15 cellular contexts compared by ENCODE assay signal in genomic region chr9:95058795-95059386, GRCh38.
DNase-seq lines count a peak whose midpoint lies in the region; ATAC-seq and TF ChIP-seq lines count a peak whose summit lies in the region.
"Had no signal": no experiment of that assay in that cellular context is flagged by ENCODE, and none has a peak within 500 bp of the region (broad histone marks: within the 10 kb centered on the region; RNA-seq: fewer than 3 reads in every experiment).

No MANE protein-coding gene starts in this region.

- no peak overlapping the region for H2AFZ ChIP-seq in fibroblast of lung (ENCODE audit: low read length)

- CTCF ChIA-PET in RWPE1 (lab: Yijun Ruan, JAX), result no interaction called here

- DNase-seq in AG09309 (ENCODE audit: low read depth), result peak; percentile 23
- no peak for DNase-seq in RWPE1 (ENCODE audit: low spot score)
- DNase-seq in fibroblast of lung (ENCODE audit: low read depth in 2 of 2), result peak; percentile 60 to 67
- DNase-seq in sciatic nerve (ENCODE audit: low spot score), result no peak
- no peak for DNase-seq in amniotic stem cell (lab: John Stamatoyannopoulos, UW)
- no peak for DNase-seq in amygdala (lab: John Stamatoyannopoulos, UW)
- no peak for DNase-seq in adrenal gland
- no peak for DNase-seq in activated CD4-positive, alpha-beta T cell treated with anti-CD3 and anti-CD28 coated beads for 48 hours
- DNase-seq: activated CD8-positive, alpha-beta memory T cell treated with anti-CD3 and anti-CD28 coated beads for 24 hours; activated naive CD8-positive, alpha-beta T cell treated with anti-CD3 and anti-CD28 coated beads for 36 hours; NCI-H1417 treated with DMSO at 0.1 percent for 48 hours; stimulated activated CD4-positive, alpha-beta T cell treated with anti-CD3 and anti-CD28 coated beads, Interleukin-4, amount 100 ng/mL, for 24 hours; T-helper 2 cell had no signal

- H3K9me3 ChIP-seq in fibroblast of lung (ENCODE audit: control insufficient read depth, insufficient read depth, low read depth, low read length) (no peaks in the 10 kb centered on the region), adrenal gland (replicated peaks in 1 of 3) (no peaks in the 10 kb centered on the region)
- H3K9me3 ChIP-seq: BLaER1 treated with 17β-estradiol and CSF1 and Interleukin-3, amounts not matched to agents 10 nM and 100 nM; neutrophil had no signal

- no peak overlapping the region for H3K4me3 ChIP-seq in AG09309 (ENCODE audit: control insufficient read depth, low read depth, low read length)
- peak overlapping the region in 1 of 4 experiments; percentile 18 for H3K4me3 ChIP-seq in fibroblast of lung (replicated peaks in 1 of 4; ENCODE audit: control extremely low read depth in 1 of 4, insufficient read depth in 1 of 4, low read depth in 3 of 4, low read length in 4 of 4)
- no peak overlapping the region for H3K4me3 ChIP-seq in adrenal gland
- H3K4me3 ChIP-seq: BLaER1 treated with 17β-estradiol and CSF1 and Interleukin-3, amounts not matched to agents 10 nM and 100 nM had no signal

- H3K27me3 ChIP-seq in fibroblast of lung (ENCODE audit: control insufficient read depth, insufficient read depth, low read length), result no peaks in the 10 kb centered on the region
- H3K27me3 ChIP-seq in adrenal gland, result no peaks in the 10 kb centered on the region
- H3K27me3 ChIP-seq: BLaER1 treated with 17β-estradiol and CSF1 and Interleukin-3, amounts not matched to agents 10 nM and 100 nM; neutrophil had no signal

- intact Hi-C loops in sciatic nerve (cut with DNase I) (no loop called here), adrenal gland (cut with DNase I) (no loop called here)

- H3K27ac ChIP-seq in RWPE1 (peak overlapping the region; percentile 60), fibroblast of lung (ENCODE audit: insufficient read depth, low read length) (peak overlapping the region; percentile 46), adrenal gland (peak overlapping the region in 2 of 5 donors; percentile 27 to 51)
- H3K27ac ChIP-seq: BLaER1 treated with 17β-estradiol and CSF1 and Interleukin-3, amounts not matched to agents 10 nM and 100 nM; neutrophil had no signal

- TF ChIP-seq CTCF in AG09309 (IDR thresholded peaks at IDR 0.05; ENCODE audit: control insufficient read depth, insufficient read depth, low read depth, low read length, missing control alignments) (no peak), RWPE1 (conservative IDR thresholded peaks at IDR 0.05; ENCODE audit: low read depth) (no peak), fibroblast of lung (conservative IDR thresholded peaks at IDR 0.05 in 1 of 2, IDR thresholded peaks at IDR 0.05 in 1 of 2; ENCODE audit: low read depth in 1 of 2, low read length in 2 of 2) (no peak), adrenal gland (IDR thresholded peaks at IDR 0.05) (no peak)

- H3K36me3 ChIP-seq in fibroblast of lung (ENCODE audit: control insufficient read depth, insufficient read depth, low read length) (peaks cover 13% of the 10 kb centered on the region), adrenal gland (replicated peaks in 1 of 2) (peaks cover 0 to 33% of the 10 kb centered on the region in 2 donors)
- H3K36me3 ChIP-seq: neutrophil had no signal

- POLR2A ChIA-PET in RWPE1 (lab: Yijun Ruan, JAX; ENCODE audit: low non-redundant PET), result no interaction called here

- H3K79me2 ChIP-seq in fibroblast of lung (ENCODE audit: control insufficient read depth, insufficient read depth, low read length), result peaks cover 95% of the 10 kb centered on the region

- H3K4me1 ChIP-seq in fibroblast of lung (ENCODE audit: control insufficient read depth, extremely low read depth, insufficient read depth, low read length) (peaks cover 31% of the 10 kb centered on the region), adrenal gland (replicated peaks in 1 of 2) (peaks cover 22 to 71% of the 10 kb centered on the region in 2 donors)

- no peak for TF ChIP-seq POLR2A in adrenal gland (IDR thresholded peaks at IDR 0.05)

- no peaks in the 10 kb centered on the region for H4K20me1 ChIP-seq in fibroblast of lung (ENCODE audit: control insufficient read depth, extremely low read depth, insufficient read depth, low read length)

- H3K9ac ChIP-seq in fibroblast of lung (ENCODE audit: insufficient read depth, low read length), result no peak overlapping the region
- H3K9ac ChIP-seq: BLaER1 treated with 17β-estradiol and CSF1 and Interleukin-3, amounts not matched to agents 10 nM and 100 nM had no signal

- 75 to 91% (median 86%) methylated on average over 7 of the region's 7 CpGs for WGBS in adrenal gland, 4 donors

- peak; percentile 18 for ATAC-seq in sciatic nerve

- peak overlapping the region; percentile 46 for H3K4me2 ChIP-seq in fibroblast of lung (ENCODE audit: extremely low read depth, insufficient read depth, low read length)

Comparison
In these comparisons a context has a peak if more than half of its experiments do, and no peak if none do; other contexts are left out.
1. DNase-seq: peak in AG09309 (single experiment) and fibroblast of lung (2 of 2); none in RWPE1 (single experiment), sciatic nerve (single experiment), amniotic stem cell (single experiment), amygdala (0 of 56), adrenal gland (0 of 7) and activated CD4-positive, alpha-beta T cell treated with anti-CD3 and anti-CD28 coated beads for 48 hours (single experiment).